In the genomic region with DNA sequence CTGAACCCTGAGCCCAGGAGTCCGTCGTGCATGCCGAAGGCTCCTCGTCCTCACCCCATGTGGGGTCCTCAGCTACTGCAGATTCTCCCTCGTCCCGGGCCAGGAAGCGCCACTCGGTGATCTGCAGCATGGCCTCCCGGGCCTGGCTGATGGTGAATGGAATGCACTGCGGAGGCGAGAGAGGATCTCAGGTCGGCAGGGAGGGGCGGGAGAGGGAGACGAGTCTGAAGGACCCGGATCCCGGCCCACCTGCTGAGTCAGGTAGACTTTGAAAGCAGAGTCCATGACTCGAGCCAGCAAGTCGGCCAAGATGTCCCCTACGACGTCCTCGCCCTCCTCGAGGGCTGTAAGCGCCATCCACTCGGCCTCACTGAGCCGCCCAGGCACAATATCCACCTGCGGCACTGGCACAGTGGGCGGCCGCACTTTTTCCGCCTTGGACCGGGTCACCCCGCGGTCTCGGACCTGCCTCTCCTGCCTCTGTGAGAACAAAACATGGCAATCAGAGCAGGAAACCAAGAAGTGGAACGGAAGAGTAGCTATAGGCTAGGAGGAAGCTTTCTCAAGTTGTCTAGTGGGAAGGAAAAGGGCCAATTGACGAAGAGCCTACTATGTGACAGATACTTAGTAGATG, we compare ENCODE assay signal across 9 cellular contexts. TPM values are rescaled to one million over a fixed set of nuclear protein-coding genes. Genes with fewer than 3 reads are reported as not detected.
DNase-seq lines count a peak whose midpoint lies in the region; ATAC-seq and TF ChIP-seq lines count a peak whose summit lies in the region.
"Had no signal": no experiment of that assay in that cellular context is flagged by ENCODE, and none has a peak within 500 bp of the region (broad histone marks: within the 10 kb centered on the region; RNA-seq: fewer than 3 reads in every experiment).

No MANE protein-coding gene starts in this region.

- H3K36me3 ChIP-seq in uterus, result no peaks in the 10 kb centered on the region

- H3K4me1 ChIP-seq in mononuclear cell (ENCODE audit: insufficient read depth, low read length), result peaks cover 47% of the 10 kb centered on the region
- H3K4me1 ChIP-seq in uterus, result peaks cover 0 to 5% of the 10 kb centered on the region in 2 donors

- H3K9me3 ChIP-seq in mononuclear cell (ENCODE audit: low read depth, low read length), result no peaks in the 10 kb centered on the region
- no peaks in the 10 kb centered on the region for H3K9me3 ChIP-seq in uterus

- H3K27me3 ChIP-seq in mononuclear cell (ENCODE audit: insufficient read depth, low read length) (no peaks in the 10 kb centered on the region), uterus (no peaks in the 10 kb centered on the region)

- ATAC-seq in Right ventricle myocardium superior (ENCODE audit: poor library complexity), result peak; percentile 2

- peak overlapping the region; percentile 7 to 68 for H3K27ac ChIP-seq in uterus

- no peak for TF ChIP-seq POLR2A in uterus (IDR thresholded peaks at IDR 0.05)

- H3K4me3 ChIP-seq in mononuclear cell (ENCODE audit: low read length) (peak overlapping the region; percentile 38), uterus (peak overlapping the region; percentile 48 to 65)

- intact Hi-C loops in Right ventricle myocardium superior (cut with DNase I), result no loop called here
- intact Hi-C loops in cardiac septum (cut with DNase I), result no loop called here
- intact Hi-C loops in uterus (cut with DNase I; ENCODE audit: low total_unique reads), result no loop called here

- TF ChIP-seq CTCF in uterus (IDR thresholded peaks at IDR 0.05), result no peak

- DNase-seq in Right ventricle myocardium superior (no peak), cardiac septum (ENCODE audit: low spot score) (no peak), cerebellar cortex (ENCODE audit: low spot score) (peak; percentile 29), uterus (no peak), NAMALWA (ENCODE audit: low spot score) (no peak), T-helper 9 cell (no peak), NCI-H2029 treated with DMSO at 0.1 percent for 48 hours (lab: John Stamatoyannopoulos, UW) (no peak)
- DNase-seq: NK-92 treated with Interleukin-12 subunit alpha and Interleukin-12 subunit beta, amount 100 ng/mL, for 24 hours had no signal

RNA-seq across cellular contexts. Expression of a gene that starts 5.5 kb away (rescaled TPM):
- total RNA-seq in Right ventricle myocardium superior (0.62 TPM), cardiac septum (1.1 TPM), mononuclear cell (0.94 TPM), uterus (1 to 10 TPM in 3 of 4 donors, not detected in 1; 2.1 to 5.7 (median 2.9) TPM)

RNA-seq across cellular contexts. Expression of a gene that starts 5.7 kb away (rescaled TPM):
- total RNA-seq in Right ventricle myocardium superior (2.2 TPM), cardiac septum (2.6 TPM), mononuclear cell (9.3 TPM), uterus (10 to 100 TPM in 3 of 4 donors, not detected in 1; 12.3 to 19.7 (median 16.3) TPM)

RNA-seq across cellular contexts. Expression of a gene that starts 25.9 kb away (rescaled TPM):
- 17.8 TPM for total RNA-seq in Right ventricle myocardium superior
- total RNA-seq in cardiac septum, result 18.5 TPM
- total RNA-seq in mononuclear cell, result 0.31 TPM
- total RNA-seq in uterus, result 10 to 100 TPM in 2 of 4 donors, 1 to 10 TPM in 2; 9.8 to 36.3 (median 12.0) TPM

RNA-seq across cellular contexts. Expression of a gene that starts 35.8 kb away (rescaled TPM):
- total RNA-seq in Right ventricle myocardium superior (149 TPM), cardiac septum (233 TPM), mononuclear cell (41.8 TPM), uterus (100 to 1,000 TPM in 2 of 4 donors, 10 to 100 TPM in 2; 48.2 to 140 (median 95.0) TPM)

RNA-seq across cellular contexts. Expression of a gene that starts 39.0 kb away (rescaled TPM):
- total RNA-seq in Right ventricle myocardium superior (19.6 TPM), cardiac septum (18.0 TPM), mononuclear cell (15.3 TPM), uterus (10 to 100 TPM; 28.5 to 63.3 (median 48.0) TPM)
